In the genomic region with DNA sequence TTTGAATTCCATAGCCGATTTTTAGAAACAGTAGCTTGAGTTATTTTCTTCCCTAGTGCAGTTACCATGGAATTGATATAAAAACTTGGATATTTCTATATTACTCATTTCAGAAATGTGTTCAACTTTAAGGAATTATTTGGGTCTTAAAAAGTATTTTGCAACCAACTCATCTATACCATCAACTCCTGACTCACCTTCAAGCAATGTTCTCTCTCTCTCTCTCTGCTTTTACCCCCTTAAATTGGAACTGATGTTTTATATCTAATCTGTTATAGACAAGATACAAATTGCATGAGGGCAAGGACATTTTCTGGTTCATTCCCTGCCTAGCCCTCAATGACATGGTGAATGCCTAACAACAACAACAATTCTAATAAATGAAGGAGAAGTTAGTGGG, we compare ENCODE assay signal across 21 cellular contexts.
A peak's percentile ranks its signal among the peaks of the same experiment; 100 is the strongest.
DNase-seq lines count a peak whose midpoint lies in the region; ATAC-seq and TF ChIP-seq lines count a peak whose summit lies in the region.
"Had no signal": no experiment of that assay in that cellular context is flagged by ENCODE, and none has a peak within 500 bp of the region (broad histone marks: within the 10 kb centered on the region; RNA-seq: fewer than 3 reads in every experiment).

No MANE protein-coding gene starts in this region.

- H3K4me1 ChIP-seq in RWPE2 (ENCODE audit: insufficient read depth, poor library complexity, severe bottlenecking): peaks cover 9% of the 10 kb centered on the region
- no peaks in the 10 kb centered on the region for H3K4me1 ChIP-seq in right atrium auricular region
- no peaks in the 10 kb centered on the region for H3K4me1 ChIP-seq in osteoblast (ENCODE audit: insufficient read depth, low read length)
- H3K4me1 ChIP-seq: BE2C had no signal

- H3K79me2 ChIP-seq in osteoblast (ENCODE audit: insufficient read depth, low read length): no peaks in the 10 kb centered on the region

- TF ChIP-seq CTCF in RWPE2 (IDR thresholded peaks at IDR 0.05; ENCODE audit: poor library complexity, severe bottlenecking) (no peak), fibroblast of mammary gland (conservative IDR thresholded peaks at IDR 0.05; ENCODE audit: control insufficient read depth, insufficient read depth, low read depth, low read length) (no peak), right atrium auricular region (IDR thresholded peaks at IDR 0.05) (no peak), osteoblast (IDR thresholded peaks at IDR 0.05; ENCODE audit: extremely low read depth, low read depth, low read length) (no peak)

- H3K36me3 ChIP-seq in RWPE2 (ENCODE audit: low read depth) (no peaks in the 10 kb centered on the region), right atrium auricular region (no peaks in the 10 kb centered on the region), osteoblast (ENCODE audit: insufficient read depth, low read length) (no peaks in the 10 kb centered on the region)
- H3K36me3 ChIP-seq: BE2C had no signal

- ATAC-seq in RWPE2 (ENCODE audit: low read depth) (peak; percentile 61; the same call in 2 of the 3 replicates), GM21528 (IDR thresholded peaks at IDR 0.05; ENCODE audit: low FRiP score, unreplicated experiment) (no peak), Right ventricle myocardium superior (ENCODE audit: poor library complexity) (no peak)
- ATAC-seq: GM23338, HepG2 had no signal

- peak overlapping the region; percentile 37 for H3K27ac ChIP-seq in RWPE2 (ENCODE audit: poor library complexity, severe bottlenecking)
- H3K27ac ChIP-seq in right atrium auricular region: no peak overlapping the region
- H3K27ac ChIP-seq in osteoblast (ENCODE audit: low read depth, low read length): no peak overlapping the region
- H3K27ac ChIP-seq: HL-60 had no signal

- no peak overlapping the region for H3K4me3 ChIP-seq in RWPE2 (ENCODE audit: severe bottlenecking)
- H3K4me3 ChIP-seq in fibroblast of mammary gland (ENCODE audit: control insufficient read depth, low read depth, low read length): no peak overlapping the region
- H3K4me3 ChIP-seq in right atrium auricular region: no peak overlapping the region
- H3K4me3 ChIP-seq in osteoblast (ENCODE audit: insufficient read depth, low read length): no peak overlapping the region
- H3K4me3 ChIP-seq: GM23338 had no signal

- H3K9me3 ChIP-seq in RWPE2 (ENCODE audit: severe bottlenecking) (no peaks in the 10 kb centered on the region), right atrium auricular region (no peaks in the 10 kb centered on the region), osteoblast (ENCODE audit: low read depth, low read length) (no peaks in the 10 kb centered on the region)
- H3K9me3 ChIP-seq: BE2C had no signal

- H4K20me1 ChIP-seq in osteoblast (ENCODE audit: insufficient read depth, low read length): no peaks in the 10 kb centered on the region

- H3K27me3 ChIP-seq in RWPE2 (ENCODE audit: insufficient read depth, poor library complexity, severe bottlenecking) (no peaks in the 10 kb centered on the region), right atrium auricular region (no peaks in the 10 kb centered on the region), osteoblast (ENCODE audit: insufficient read depth, low read length) (no peaks in the 10 kb centered on the region)
- H3K27me3 ChIP-seq: BE2C had no signal

- H2AFZ ChIP-seq in osteoblast (ENCODE audit: low read length): no peak overlapping the region
- H2AFZ ChIP-seq: GM23338 had no signal

- no peak overlapping the region for H3K4me2 ChIP-seq in osteoblast (ENCODE audit: insufficient read depth, low read length)
- H3K4me2 ChIP-seq: GM23338 had no signal

- intact Hi-C loops in Right ventricle myocardium superior (cut with DNase I): no loop called here

- peak; percentile 19 for DNase-seq in HS-27A (ENCODE audit: low read depth)
- DNase-seq in RWPE2 (ENCODE audit: low spot score): no peak
- peak; percentile 45 for DNase-seq in fibroblast of mammary gland (ENCODE audit: low read depth)
- no peak for DNase-seq in right atrium auricular region (ENCODE audit: low spot score)
- no peak for DNase-seq in osteoblast (ENCODE audit: insufficient read length, low spot score, missing footprints)
- DNase-seq in Right ventricle myocardium superior: no peak
- DNase-seq: ACHN; BE2C; C1 segment of cervical spinal cord; CD4-positive, CD25-positive, alpha-beta regulatory T cell; CD8-positive, alpha-beta memory T cell; COR-L47; DMS 273 treated with DMSO at 0.1 percent for 48 hours; DMS53; DND-41; GDM1; KBM-7 had no signal

Comparison
In these comparisons a context has a peak if more than half of its experiments do, and no peak if none do; other contexts are left out.
1. DNase-seq: peak in HS-27A (single experiment) and fibroblast of mammary gland (single experiment); none in RWPE2 (single experiment), right atrium auricular region (single experiment), osteoblast (single experiment) and Right ventricle myocardium superior (single experiment).